ENCODE assay signal across 1 cellular context in the genomic region with DNA sequence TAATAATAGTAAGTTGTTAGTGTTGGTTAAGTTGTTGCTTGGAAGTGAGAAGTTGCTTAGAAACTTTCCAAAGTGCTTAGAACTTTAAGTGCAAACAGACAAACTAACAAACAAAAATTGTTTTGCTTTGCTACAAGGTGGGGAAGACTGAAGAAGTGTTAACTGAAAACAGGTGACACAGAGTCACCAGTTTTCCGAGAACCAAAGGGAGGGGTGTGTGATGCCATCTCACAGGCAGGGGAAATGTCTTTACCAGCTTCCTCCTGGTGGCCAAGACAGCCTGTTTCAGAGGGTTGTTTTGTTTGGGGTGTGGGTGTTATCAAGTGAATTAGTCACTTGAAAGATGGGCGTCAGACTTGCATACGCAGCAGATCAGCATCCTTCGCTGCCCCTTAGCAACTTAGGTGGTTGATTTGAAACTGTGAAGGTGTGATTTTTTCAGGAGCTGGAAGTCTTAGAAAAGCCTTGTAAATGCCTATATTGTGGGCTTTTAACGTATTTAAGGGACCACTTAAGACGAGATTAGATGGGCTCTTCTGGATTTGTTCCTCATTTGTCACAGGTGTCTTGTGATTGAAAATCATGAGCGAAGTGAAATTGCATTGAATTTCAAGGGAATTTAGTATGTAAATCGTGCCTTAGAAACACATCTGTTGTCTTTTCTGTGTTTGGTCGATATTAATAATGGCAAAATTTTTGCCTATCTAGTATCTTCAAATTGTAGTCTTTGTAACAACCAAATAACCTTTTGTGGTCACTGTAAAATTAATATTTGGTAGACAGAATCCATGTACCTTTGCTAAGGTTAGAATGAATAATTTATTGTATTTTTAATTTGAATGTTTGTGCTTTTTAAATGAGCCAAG.
TF ChIP-seq lines count a peak whose summit lies in the region.

No MANE protein-coding gene starts in this region.

TF ChIP-seq in GM12878, 131 proteins besides CTCF, POLR2A, EP300 and RAD21 (continued from another document):
- TF ChIP-seq, protein P1, sequence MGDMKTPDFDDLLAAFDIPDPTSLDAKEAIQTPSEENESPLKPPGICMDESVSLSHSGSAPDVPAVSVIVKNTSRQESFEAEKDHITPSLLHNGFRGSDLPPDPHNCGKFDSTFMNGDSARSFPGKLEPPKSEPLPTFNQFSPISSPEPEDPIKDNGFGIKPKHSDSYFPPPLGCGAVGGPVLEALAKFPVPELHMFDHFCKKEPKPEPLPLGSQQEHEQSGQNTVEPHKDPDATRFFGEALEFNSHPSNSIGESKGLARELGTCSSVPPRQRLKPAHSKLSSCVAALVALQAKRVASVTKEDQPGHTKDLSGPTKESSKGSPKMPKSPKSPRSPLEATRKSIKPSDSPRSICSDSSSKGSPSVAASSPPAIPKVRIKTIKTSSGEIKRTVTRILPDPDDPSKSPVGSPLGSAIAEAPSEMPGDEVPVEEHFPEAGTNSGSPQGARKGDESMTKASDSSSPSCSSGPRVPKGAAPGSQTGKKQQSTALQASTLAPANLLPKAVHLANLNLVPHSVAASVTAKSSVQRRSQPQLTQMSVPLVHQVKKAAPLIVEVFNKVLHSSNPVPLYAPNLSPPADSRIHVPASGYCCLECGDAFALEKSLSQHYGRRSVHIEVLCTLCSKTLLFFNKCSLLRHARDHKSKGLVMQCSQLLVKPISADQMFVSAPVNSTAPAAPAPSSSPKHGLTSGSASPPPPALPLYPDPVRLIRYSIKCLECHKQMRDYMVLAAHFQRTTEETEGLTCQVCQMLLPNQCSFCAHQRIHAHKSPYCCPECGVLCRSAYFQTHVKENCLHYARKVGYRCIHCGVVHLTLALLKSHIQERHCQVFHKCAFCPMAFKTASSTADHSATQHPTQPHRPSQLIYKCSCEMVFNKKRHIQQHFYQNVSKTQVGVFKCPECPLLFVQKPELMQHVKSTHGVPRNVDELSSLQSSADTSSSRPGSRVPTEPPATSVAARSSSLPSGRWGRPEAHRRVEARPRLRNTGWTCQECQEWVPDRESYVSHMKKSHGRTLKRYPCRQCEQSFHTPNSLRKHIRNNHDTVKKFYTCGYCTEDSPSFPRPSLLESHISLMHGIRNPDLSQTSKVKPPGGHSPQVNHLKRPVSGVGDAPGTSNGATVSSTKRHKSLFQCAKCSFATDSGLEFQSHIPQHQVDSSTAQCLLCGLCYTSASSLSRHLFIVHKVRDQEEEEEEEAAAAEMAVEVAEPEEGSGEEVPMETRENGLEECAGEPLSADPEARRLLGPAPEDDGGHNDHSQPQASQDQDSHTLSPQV (IDR thresholded peaks at IDR 0.05): no peak
- TF ChIP-seq CREM (IDR thresholded peaks at IDR 0.05; ENCODE audit: low read depth): no peak; the same call in 1 of the 2 replicates
- no peak for TF ChIP-seq IRF3 (IDR thresholded peaks at IDR 0.05)
- no peak for TF ChIP-seq E4F1 (IDR thresholded peaks at IDR 0.05; ENCODE audit: borderline replicate concordance, partially characterized antibody)
- 0 out of 2 replicates have a peak, but pooled peaks have one; percentile 86 for TF ChIP-seq WRNIP1 (IDR thresholded peaks at IDR 0.05; ENCODE audit: borderline replicate concordance, low read depth, low read length)
- TF ChIP-seq SMC3 (IDR thresholded peaks at IDR 0.05; ENCODE audit: borderline replicate concordance, low read length): no peak
- no peak for TF ChIP-seq GATAD2B (conservative IDR thresholded peaks at IDR 0.05; ENCODE audit: low read depth)
- no peak for TF ChIP-seq PAX8 (IDR thresholded peaks at IDR 0.05)
- TF ChIP-seq, protein P2, sequence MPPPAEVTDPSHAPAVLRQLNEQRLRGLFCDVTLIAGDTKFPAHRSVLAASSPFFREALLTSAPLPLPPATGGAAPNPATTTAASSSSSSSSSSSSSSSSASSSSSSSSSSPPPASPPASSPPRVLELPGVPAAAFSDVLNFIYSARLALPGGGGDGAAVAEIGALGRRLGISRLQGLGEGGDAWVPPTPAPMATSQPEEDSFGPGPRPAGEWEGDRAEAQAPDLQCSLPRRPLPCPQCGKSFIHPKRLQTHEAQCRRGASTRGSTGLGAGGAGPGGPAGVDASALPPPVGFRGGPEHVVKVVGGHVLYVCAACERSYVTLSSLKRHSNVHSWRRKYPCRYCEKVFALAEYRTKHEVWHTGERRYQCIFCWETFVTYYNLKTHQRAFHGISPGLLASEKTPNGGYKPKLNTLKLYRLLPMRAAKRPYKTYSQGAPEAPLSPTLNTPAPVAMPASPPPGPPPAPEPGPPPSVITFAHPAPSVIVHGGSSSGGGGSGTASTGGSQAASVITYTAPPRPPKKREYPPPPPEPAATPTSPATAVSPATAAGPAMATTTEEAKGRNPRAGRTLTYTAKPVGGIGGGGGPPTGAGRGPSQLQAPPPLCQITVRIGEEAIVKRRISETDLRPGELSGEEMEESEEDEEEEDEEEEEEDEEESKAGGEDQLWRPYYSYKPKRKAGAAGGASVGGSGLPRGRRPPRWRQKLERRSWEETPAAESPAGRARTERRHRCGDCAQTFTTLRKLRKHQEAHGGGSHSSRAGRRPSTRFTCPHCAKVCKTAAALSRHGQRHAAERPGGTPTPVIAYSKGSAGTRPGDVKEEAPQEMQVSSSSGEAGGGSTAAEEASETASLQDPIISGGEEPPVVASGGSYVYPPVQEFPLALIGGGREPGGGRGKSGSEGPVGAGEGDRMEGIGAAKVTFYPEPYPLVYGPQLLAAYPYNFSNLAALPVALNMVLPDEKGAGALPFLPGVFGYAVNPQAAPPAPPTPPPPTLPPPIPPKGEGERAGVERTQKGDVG (CRISPR knock-in tag; IDR thresholded peaks at IDR 0.05): no peak
- no peak; the same call in 1 of the 2 replicates for TF ChIP-seq YY1 (IDR thresholded peaks at IDR 0.05; ENCODE audit: low read depth, low read length)
- 0 out of 2 replicates have a peak, but pooled peaks have one; percentile 57 for TF ChIP-seq LARP7 (IDR thresholded peaks at IDR 0.05)
- TF ChIP-seq, protein P3, sequence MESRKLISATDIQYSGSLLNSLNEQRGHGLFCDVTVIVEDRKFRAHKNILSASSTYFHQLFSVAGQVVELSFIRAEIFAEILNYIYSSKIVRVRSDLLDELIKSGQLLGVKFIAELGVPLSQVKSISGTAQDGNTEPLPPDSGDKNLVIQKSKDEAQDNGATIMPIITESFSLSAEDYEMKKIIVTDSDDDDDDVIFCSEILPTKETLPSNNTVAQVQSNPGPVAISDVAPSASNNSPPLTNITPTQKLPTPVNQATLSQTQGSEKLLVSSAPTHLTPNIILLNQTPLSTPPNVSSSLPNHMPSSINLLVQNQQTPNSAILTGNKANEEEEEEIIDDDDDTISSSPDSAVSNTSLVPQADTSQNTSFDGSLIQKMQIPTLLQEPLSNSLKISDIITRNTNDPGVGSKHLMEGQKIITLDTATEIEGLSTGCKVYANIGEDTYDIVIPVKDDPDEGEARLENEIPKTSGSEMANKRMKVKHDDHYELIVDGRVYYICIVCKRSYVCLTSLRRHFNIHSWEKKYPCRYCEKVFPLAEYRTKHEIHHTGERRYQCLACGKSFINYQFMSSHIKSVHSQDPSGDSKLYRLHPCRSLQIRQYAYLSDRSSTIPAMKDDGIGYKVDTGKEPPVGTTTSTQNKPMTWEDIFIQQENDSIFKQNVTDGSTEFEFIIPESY (IDR thresholded peaks at IDR 0.05): no peak
- TF ChIP-seq ZSCAN29 (IDR thresholded peaks at IDR 0.05): no peak
- TF ChIP-seq TBL1XR1 (IDR thresholded peaks at IDR 0.05; ENCODE audit: low read depth, low read length): no peak; the same call in 1 of the 2 replicates
- no peak for TF ChIP-seq BMI1 (IDR thresholded peaks at IDR 0.05; ENCODE audit: borderline replicate concordance)
- no peak for TF ChIP-seq CBX3 (IDR thresholded peaks at IDR 0.05; ENCODE audit: borderline replicate concordance, low read depth)
- TF ChIP-seq ASH2L (IDR thresholded peaks at IDR 0.05; ENCODE audit: borderline replicate concordance, low read depth): no peak
- no peak for TF ChIP-seq NFYA (IDR thresholded peaks at IDR 0.05; ENCODE audit: borderline replicate concordance, low read depth, low read length)
- TF ChIP-seq NR2C2 (IDR thresholded peaks at IDR 0.05; ENCODE audit: borderline replicate concordance, control insufficient read depth, insufficient read length, low read depth): no peak
- TF ChIP-seq ZNF207 (IDR thresholded peaks at IDR 0.05; ENCODE audit: borderline replicate concordance): no peak
- no peak for TF ChIP-seq JUNB (IDR thresholded peaks at IDR 0.05)
- TF ChIP-seq SPI1 (IDR thresholded peaks at IDR 0.05; ENCODE audit: borderline replicate concordance, insufficient read depth, low read depth, low read length): no peak
- no peak for TF ChIP-seq KLF5 (IDR thresholded peaks at IDR 0.05; ENCODE audit: partially characterized antibody)
- TF ChIP-seq SREBF2 (IDR thresholded peaks at IDR 0.05; ENCODE audit: low read length): no peak
- TF ChIP-seq CBX5 (IDR thresholded peaks at IDR 0.05; ENCODE audit: low read depth): no peak
